ENCODE assay signal across 1 cellular context in genomic region chr6:167547751-167548150, GRCh38.
TF ChIP-seq lines count a peak whose summit lies in the region.

No MANE protein-coding gene starts in this region.

TF ChIP-seq in K562, 482 proteins besides CTCF, POLR2A, EP300 and RAD21 (continued from another document):
- no peak for TF ChIP-seq HDGF (IDR thresholded peaks at IDR 0.05)
- no peak for TF ChIP-seq GMEB1 (CRISPR knock-in tag; IDR thresholded peaks at IDR 0.05)
- no peak for TF ChIP-seq CREM (IDR thresholded peaks at IDR 0.05; ENCODE audit: low read depth)
- no peak for TF ChIP-seq E2F5 (CRISPR knock-in tag; IDR thresholded peaks at IDR 0.05)
